Comparison of ENCODE assay signal across 10 cellular contexts in the genomic region with DNA sequence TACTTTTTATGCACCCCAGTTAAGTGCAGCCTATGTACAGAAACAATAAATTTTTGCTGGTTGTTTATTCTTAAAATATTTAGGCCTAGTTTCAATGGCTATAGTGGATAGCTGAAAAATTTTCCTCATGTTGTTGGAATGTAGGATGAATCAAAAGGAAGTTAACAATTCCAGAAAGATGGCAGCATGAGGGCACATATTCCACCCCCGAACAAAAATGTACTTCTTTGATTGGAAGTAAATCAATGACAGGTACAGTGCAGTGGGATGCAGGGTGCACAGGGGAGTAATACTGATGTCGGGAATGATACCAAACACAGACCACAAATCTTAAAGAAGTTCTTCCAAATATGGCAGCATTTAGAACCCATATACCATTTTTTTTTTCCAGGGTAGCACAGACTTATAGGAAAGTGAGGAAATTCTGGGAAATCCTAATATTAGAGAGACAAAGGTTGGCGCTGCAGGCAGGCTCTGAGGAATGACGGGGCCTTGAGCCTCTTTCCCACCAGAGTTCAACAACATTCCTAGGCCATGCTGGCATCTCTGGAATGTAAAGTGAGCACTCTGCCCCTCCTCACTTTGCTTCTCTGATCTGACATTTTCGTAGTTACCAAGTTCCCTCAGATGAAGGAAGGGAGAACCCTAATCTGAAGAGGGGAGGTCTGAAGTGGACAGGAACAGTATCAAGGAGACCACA. TPM values are rescaled to one million over a fixed set of nuclear protein-coding genes. Genes with fewer than 3 reads are reported as not detected.
DNase-seq lines count a peak whose midpoint lies in the region; ATAC-seq lines count a peak whose summit lies in the region.
"Had no signal": no experiment of that assay in that cellular context is flagged by ENCODE, and none has a peak within 500 bp of the region (broad histone marks: within the 10 kb centered on the region; RNA-seq: fewer than 3 reads in every experiment).

No MANE protein-coding gene starts in this region.

- no peak overlapping the region for H3K27ac Mint-ChIP-seq in activated CD8-positive, alpha-beta memory T cell treated with anti-CD3 and anti-CD28 coated beads, Interleukin-2, amount 10 ng/mL, durations not matched to agents 7 days and 5 days

- ATAC-seq in HG03097 (IDR thresholded peaks at IDR 0.05; ENCODE audit: low FRiP score, unreplicated experiment): no peak
- ATAC-seq in activated CD8-positive, alpha-beta memory T cell treated with anti-CD3 and anti-CD28 coated beads, Interleukin-2, amount 10 ng/mL, durations not matched to agents 7 days and 5 days: no peak
- no peak for ATAC-seq in GM21737 (IDR thresholded peaks at IDR 0.05; ENCODE audit: unreplicated experiment)

- DNase-seq in GM03348 (ENCODE audit: low spot score): peak; percentile 75
- DNase-seq in RPMI7951 (ENCODE audit: low read depth): peak; percentile 63
- peak; percentile 49 for DNase-seq in fibroblast of gingiva (ENCODE audit: low read depth)
- peak; percentile 48 for DNase-seq in non-pigmented ciliary epithelial cell (ENCODE audit: low read depth)
- no peak for DNase-seq in NCI-H128 (lab: John Stamatoyannopoulos, UW; ENCODE audit: unreplicated experiment)
- DNase-seq in activated CD8-positive, alpha-beta memory T cell treated with anti-CD3 and anti-CD28 coated beads, Interleukin-2, amount 10 ng/mL, durations not matched to agents 7 days and 5 days: no peak
- DNase-seq: NCI-H1417 treated with DMSO at 0.1 percent for 48 hours, uterus had no signal

- no peak overlapping the region for H3K4me3 Mint-ChIP-seq in activated CD8-positive, alpha-beta memory T cell treated with anti-CD3 and anti-CD28 coated beads, Interleukin-2, amount 10 ng/mL, durations not matched to agents 7 days and 5 days

- H3K36me3 Mint-ChIP-seq in activated CD8-positive, alpha-beta memory T cell treated with anti-CD3 and anti-CD28 coated beads, Interleukin-2, amount 10 ng/mL, durations not matched to agents 7 days and 5 days: no peaks in the 10 kb centered on the region

- CTCF ChIA-PET in activated CD8-positive, alpha-beta memory T cell treated with anti-CD3 and anti-CD28 coated beads, Interleukin-2, amount 10 ng/mL, durations not matched to agents 7 days and 5 days (lab: Charles Lee): no interaction called here

- H3K27me3 Mint-ChIP-seq in activated CD8-positive, alpha-beta memory T cell treated with anti-CD3 and anti-CD28 coated beads, Interleukin-2, amount 10 ng/mL, durations not matched to agents 7 days and 5 days: no peaks in the 10 kb centered on the region

- no peaks in the 10 kb centered on the region for H3K9me3 Mint-ChIP-seq in activated CD8-positive, alpha-beta memory T cell treated with anti-CD3 and anti-CD28 coated beads, Interleukin-2, amount 10 ng/mL, durations not matched to agents 7 days and 5 days (ENCODE audit: low read depth)

- no peaks in the 10 kb centered on the region for H3K4me1 Mint-ChIP-seq in activated CD8-positive, alpha-beta memory T cell treated with anti-CD3 and anti-CD28 coated beads, Interleukin-2, amount 10 ng/mL, durations not matched to agents 7 days and 5 days

RNA-seq across cellular contexts. Expression of a gene that starts 36.6 kb away (rescaled TPM):
- 3.8 and 4.1 TPM in 2 replicates for total RNA-seq in RPMI7951 (2014; rRNA removed; shearing (Covaris generic))
- 10 to 100 TPM; 14.7 to 41.4 TPM for total RNA-seq in activated CD8-positive, alpha-beta memory T cell treated with anti-CD3 and anti-CD28 coated beads, Interleukin-2, amount 10 ng/mL, durations not matched to agents 7 days and 5 days

Comparison
In these comparisons a context has a peak if more than half of its experiments do, and no peak if none do; other contexts are left out.
1. DNase-seq: peak in GM03348 (single experiment), RPMI7951 (single experiment), fibroblast of gingiva (single experiment) and non-pigmented ciliary epithelial cell (single experiment); none in NCI-H128 (single experiment) and activated CD8-positive, alpha-beta memory T cell treated with anti-CD3 and anti-CD28 coated beads, Interleukin-2, amount 10 ng/mL, durations not matched to agents 7 days and 5 days (single experiment).